ENCODE assay signal across 1 cellular context in genomic region chr7:36190447-36191291, GRCh38.
TF ChIP-seq lines count a peak whose summit lies in the region.

No MANE protein-coding gene starts in this region.

TF ChIP-seq in GM23338, 12 proteins besides CTCF, POLR2A, EP300 and RAD21 (continued from another document):
- TF ChIP-seq ZNF462 (CRISPR knock-in tag; IDR thresholded peaks at IDR 0.05) (no peak), POLR2AphosphoS5 (IDR thresholded peaks at IDR 0.05; ENCODE audit: low read depth) (no peak)
TF ChIP-seq in GM23338: peak in this region for 0.
